ENCODE assay signal across 18 cellular contexts in the genomic region with DNA sequence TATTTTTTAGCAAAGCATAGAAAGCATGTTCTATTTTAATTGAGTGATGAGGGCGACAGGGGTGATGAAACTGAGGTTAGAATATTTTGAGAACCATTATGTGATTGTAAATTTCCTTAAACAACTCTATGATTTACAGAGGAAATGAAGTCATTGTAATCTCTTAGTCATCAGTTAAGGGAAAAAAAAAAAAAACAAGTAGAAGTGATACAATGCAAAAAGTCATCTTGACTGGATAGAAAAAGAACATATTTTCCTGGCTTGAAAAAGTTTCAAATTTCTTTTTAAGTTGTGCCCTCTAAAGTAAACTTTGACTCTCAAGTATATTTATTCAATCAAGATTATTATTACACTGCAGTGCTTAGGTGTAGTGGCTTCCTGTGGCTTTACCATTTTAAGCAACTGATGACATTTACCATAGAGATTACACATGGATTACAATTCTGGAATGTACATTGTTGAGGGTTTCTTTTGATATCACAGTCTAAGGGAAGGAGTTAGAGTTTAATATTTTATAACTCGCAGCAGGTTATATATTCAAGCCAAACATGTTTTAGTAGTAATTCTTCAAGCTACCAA. TPM values are rescaled to one million over a fixed set of nuclear protein-coding genes. Genes with fewer than 3 reads are reported as not detected.
DNase-seq lines count a peak whose midpoint lies in the region; ATAC-seq, FAIRE-seq and TF ChIP-seq lines count a peak whose summit lies in the region.
"Had no signal": no experiment of that assay in that cellular context is flagged by ENCODE, and none has a peak within 500 bp of the region (broad histone marks: within the 10 kb centered on the region; RNA-seq: fewer than 3 reads in every experiment).

No MANE protein-coding gene starts in this region.

- no peaks in the 10 kb centered on the region for H3K9me3 ChIP-seq in astrocyte (ENCODE audit: insufficient read depth, low read depth, low read length)

- peak; percentile 57 for DNase-seq in Caki2 (ENCODE audit: low read depth)
- DNase-seq in M059J (ENCODE audit: low read depth) = peak; percentile 80
- peak; percentile 86 for DNase-seq in astrocyte (ENCODE audit: low read depth)
- peak; percentile 22 for DNase-seq in glomerular visceral epithelial cell (ENCODE audit: extremely low spot score)
- no peak for DNase-seq in activated T-cell treated with anti-CD3 and anti-CD28 coated beads, Interleukin-2, amount 50 U/mL, for 48 hours
- DNase-seq in NCI-H345 (lab: John Stamatoyannopoulos, UW) = no peak
- DNase-seq: activated T-cell treated with anti-CD3 and anti-CD28 coated beads, Interleukin-2, amount 50 U/mL, for 4 hours; DND-41; H9; islet precursor cell; NCI-H1417 treated with DMSO at 0.1 percent for 48 hours; NCI-H526 treated with DMSO at 0.1 percent for 48 hours; right cardiac atrium had no signal

- peaks cover 24% of the 10 kb centered on the region for H3K4me1 Mint-ChIP-seq in astrocyte (ENCODE audit: low read depth, unreplicated experiment)

- H3K36me3 Mint-ChIP-seq in astrocyte (ENCODE audit: low read depth, unreplicated experiment) = no peaks in the 10 kb centered on the region
- H3K36me3 Mint-ChIP-seq: WTC11 had no signal

- H3K4me1 ChIP-seq in astrocyte (ENCODE audit: insufficient read depth, low read length) = peaks cover 57% of the 10 kb centered on the region

- no peaks in the 10 kb centered on the region for H4K20me1 ChIP-seq in astrocyte (ENCODE audit: insufficient read depth, low read length)

- H3K4me3 Mint-ChIP-seq in astrocyte (ENCODE audit: unreplicated experiment) = no peak overlapping the region
- H3K4me3 Mint-ChIP-seq: activated T-cell treated with anti-CD3 and anti-CD28 coated beads, Interleukin-2, amount 50 U/mL, for 4 hours; H9; stimulated activated naive CD8-positive, alpha-beta T cell treated with anti-CD3 and anti-CD28 coated beads, Interleukin-15, Interleukin-2, amounts not matched to agents 100 ng/mL and 50 ng/mL, for 24 hours; WTC11 had no signal

- peak overlapping the region; percentile 41 for H3K9ac ChIP-seq in astrocyte (ENCODE audit: low read length)

- no peak for TF ChIP-seq CTCF in astrocyte (IDR thresholded peaks at IDR 0.05; ENCODE audit: insufficient read depth, low read depth, low read length)

- H3K27me3 ChIP-seq in astrocyte (ENCODE audit: insufficient read depth, low read length) = no peaks in the 10 kb centered on the region

- no peaks in the 10 kb centered on the region for H3K79me2 ChIP-seq in astrocyte (ENCODE audit: insufficient read depth, low read length)

- peak overlapping the region; percentile 82 for H3K27ac ChIP-seq in astrocyte (ENCODE audit: low read depth, low read length)

- no peaks in the 10 kb centered on the region for H3K9me3 Mint-ChIP-seq in astrocyte (ENCODE audit: unreplicated experiment)
- H3K9me3 Mint-ChIP-seq: H9; stimulated activated naive CD8-positive, alpha-beta T cell treated with anti-CD3 and anti-CD28 coated beads, Interleukin-15, Interleukin-2, amounts not matched to agents 100 ng/mL and 50 ng/mL, for 24 hours had no signal

- ATAC-seq in GM19463 (IDR thresholded peaks at IDR 0.05; ENCODE audit: unreplicated experiment) (no peak), HG02840 (IDR thresholded peaks at IDR 0.05; ENCODE audit: low FRiP score, unreplicated experiment) (no peak)
- ATAC-seq: activated T-cell treated with anti-CD3 and anti-CD28 coated beads, Interleukin-2, amount 50 U/mL, for 4 hours; HepG2; right cardiac atrium; WTC11 had no signal

- H3K27me3 Mint-ChIP-seq in astrocyte (ENCODE audit: low read depth, unreplicated experiment) = no peaks in the 10 kb centered on the region

- H2AFZ ChIP-seq in astrocyte (ENCODE audit: low read depth, low read length) = no peak overlapping the region

- peak overlapping the region; percentile 81 for H3K27ac Mint-ChIP-seq in astrocyte (ENCODE audit: unreplicated experiment)
- H3K27ac Mint-ChIP-seq: H9; stimulated activated naive CD8-positive, alpha-beta T cell treated with anti-CD3 and anti-CD28 coated beads, Interleukin-15, Interleukin-2, amounts not matched to agents 100 ng/mL and 50 ng/mL, for 24 hours; WTC11 had no signal

- no peak overlapping the region for H3K4me3 ChIP-seq in astrocyte (ENCODE audit: insufficient read depth, low read depth, low read length)

- in situ Hi-C loops in Caki2 (cut with HindIII; ENCODE audit: low pct_unique_long_range_greater_than_20kb, low sequenced_read_pairs) = no loop called here

- no peak for FAIRE-seq in astrocyte (lab: Jason Lieb, UNC)
- FAIRE-seq: HepG2 had no signal

- no peaks in the 10 kb centered on the region for H3K36me3 ChIP-seq in astrocyte (ENCODE audit: insufficient read depth, low read length)

- peak overlapping the region; percentile 54 for H3K4me2 ChIP-seq in astrocyte (ENCODE audit: low read length)

RNA-seq across cellular contexts. Expression of gene GABRB1, which starts 40.6 kb away (rescaled TPM):
- 1.3 and 1.9 TPM in 2 replicates for total RNA-seq in Caki2 (2014; rRNA removed; shearing (Covaris generic); ENCODE audit: low replicate concordance)
- total RNA-seq in M059J (2014; rRNA removed; shearing (Covaris generic)) = 1.5 and 4.3 TPM in 2 replicates
- not detected in 2 replicates for total RNA-seq in astrocyte
- total RNA-seq: activated T-cell treated with anti-CD3 and anti-CD28 coated beads, Interleukin-2, amount 50 U/mL, for 4 hours; HepG2 had no signal

Comparison
In these comparisons a context has a peak if more than half of its experiments do, and no peak if none do; other contexts are left out.
1. DNase-seq: peak in Caki2 (single experiment), M059J (single experiment), astrocyte (single experiment) and glomerular visceral epithelial cell (single experiment); none in activated T-cell treated with anti-CD3 and anti-CD28 coated beads, Interleukin-2, amount 50 U/mL, for 48 hours (0 of 2) and NCI-H345 (single experiment).